In the genomic region with DNA sequence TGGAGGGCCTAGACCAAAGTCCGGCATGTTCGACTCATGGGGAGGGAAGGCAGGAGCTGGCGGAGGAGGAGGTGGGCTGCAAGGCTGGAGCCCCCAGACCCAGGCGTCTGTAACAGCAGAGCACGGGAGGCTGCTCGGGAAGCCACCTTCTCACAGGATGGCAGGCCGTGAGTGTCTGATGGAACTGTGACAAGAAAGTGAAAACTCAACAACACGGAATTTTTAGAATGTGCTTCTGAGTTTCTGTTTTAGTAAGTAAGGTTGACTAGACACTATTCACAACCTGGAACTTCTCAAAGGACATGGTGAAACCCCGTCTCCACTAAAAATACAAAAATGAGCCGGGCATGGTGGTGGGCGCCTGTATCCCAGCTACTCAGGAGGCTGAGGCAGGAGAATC, we compare ENCODE assay signal across 10 cellular contexts. TPM values are rescaled to one million over a fixed set of nuclear protein-coding genes. Genes with fewer than 3 reads are reported as not detected.
DNase-seq lines count a peak whose midpoint lies in the region; ATAC-seq and TF ChIP-seq lines count a peak whose summit lies in the region.
"Not testable (repeated sequence)": the region's sequence is repeated elsewhere in the genome, so short reads cannot be mapped to it uniquely, and the experiment has no call there.
"Had no signal": no experiment of that assay in that cellular context is flagged by ENCODE, and none has a peak within 500 bp of the region (broad histone marks: within the 10 kb centered on the region; RNA-seq: fewer than 3 reads in every experiment).

No MANE protein-coding gene starts in this region.

- peak; percentile 31 for TF ChIP-seq POLR2A in GM18505 (IDR thresholded peaks at IDR 0.05; ENCODE audit: borderline replicate concordance, extremely low read depth, insufficient read depth, insufficient read length)

- ATAC-seq in GM18505 (IDR thresholded peaks at IDR 0.05; ENCODE audit: unreplicated experiment); left lobe of liver: not testable (repeated sequence)
- ATAC-seq in GM19351 (IDR thresholded peaks at IDR 0.05; ENCODE audit: unreplicated experiment), result peak; percentile 47
- peak; percentile 47 for ATAC-seq in HG03432 (IDR thresholded peaks at IDR 0.05; ENCODE audit: unreplicated experiment)

- DNase-seq in GM12865 (ENCODE audit: low read depth), result peak; percentile 84
- DNase-seq in left lobe of liver (ENCODE audit: low spot score), result peak; percentile 19

- H3K4me3 ChIP-seq in GM12865 (ENCODE audit: low read depth, low read length), result not testable (repeated sequence)

- TF ChIP-seq CTCF in GM12865 (IDR thresholded peaks at IDR 0.05; ENCODE audit: insufficient read depth, low read depth, low read length, missing control alignments), result not testable (repeated sequence)

RNA-seq across cellular contexts. Expression of a gene that starts 2.1 kb away (rescaled TPM):
- 0.25 TPM for total RNA-seq in left lobe of liver
- total RNA-seq: CD8-positive, alpha-beta memory T cell; G401; GM23338; MCF 10A had no signal

RNA-seq across cellular contexts. Expression of a gene that starts 8.2 kb away (rescaled TPM):
- 0.30 TPM for total RNA-seq in left lobe of liver
- total RNA-seq: CD8-positive, alpha-beta memory T cell; G401; GM23338; MCF 10A had no signal

RNA-seq across cellular contexts. Expression of a gene that starts 12.9 kb away (rescaled TPM):
- total RNA-seq in left lobe of liver, result not detected
- total RNA-seq: CD4-positive, CD25-positive, alpha-beta regulatory T cell; CD8-positive, alpha-beta memory T cell; G401; GM23338; MCF 10A had no signal

RNA-seq across cellular contexts. Expression of a gene that starts 25.4 kb away (rescaled TPM):
- 0.15 TPM for total RNA-seq in left lobe of liver
- total RNA-seq: CD4-positive, CD25-positive, alpha-beta regulatory T cell; CD8-positive, alpha-beta memory T cell; G401; GM23338; MCF 10A had no signal

RNA-seq across cellular contexts. Expression of a gene that starts 42.7 kb away (rescaled TPM):
- total RNA-seq in left lobe of liver, result not detected
- total RNA-seq: CD4-positive, CD25-positive, alpha-beta regulatory T cell; CD8-positive, alpha-beta memory T cell; G401; GM23338; MCF 10A had no signal
